8 cellular contexts compared by ENCODE assay signal in genomic region chr3:129441782-129442181, GRCh38. TPM values are rescaled to one million over a fixed set of nuclear protein-coding genes. Genes with fewer than 3 reads are reported as not detected.
DNase-seq lines count a peak whose midpoint lies in the region; ATAC-seq and FAIRE-seq lines count a peak whose summit lies in the region.

No MANE protein-coding gene starts in this region.

- H3K27ac Mint-ChIP-seq in T-helper 1 cell treated with Interleukin-12 subunit alpha and Interleukin-12 subunit beta and Interleukin-4 antibody, amounts not matched to agents 30 μg/mL and 1 μg/mL, for 36 hours = peak overlapping the region; percentile 98
- H3K27ac Mint-ChIP-seq in T-cell = peak overlapping the region; percentile 94 to 96

- H3K4me3 ChIP-seq in skeletal muscle cell (ENCODE audit: low read depth, low read length) (peak overlapping the region; percentile 24), small intestine (ENCODE audit: low read depth in 1 of 2, low read length in 2 of 2) (no peak overlapping the region)

- DNase-seq in T-helper 1 cell (no peak), T-cell (no peak), fibroblast of peridontal ligament (ENCODE audit: extremely low read depth) (peak; percentile 79), skeletal muscle cell (ENCODE audit: low read depth) (no peak), mucosa of gallbladder (ENCODE audit: low spot score) (no peak), small intestine (no peak)

- H3K4me3 Mint-ChIP-seq in T-helper 1 cell treated with Interleukin-12 subunit alpha and Interleukin-12 subunit beta and Interleukin-4 antibody, amounts not matched to agents 30 μg/mL and 1 μg/mL, for 36 hours = peak overlapping the region; percentile 95
- peak overlapping the region; percentile 83 to 92 (median 85) for H3K4me3 Mint-ChIP-seq in T-cell

- H3K9me3 Mint-ChIP-seq in T-helper 1 cell treated with Interleukin-12 subunit alpha and Interleukin-12 subunit beta and Interleukin-4 antibody, amounts not matched to agents 30 μg/mL and 1 μg/mL, for 36 hours = no peaks in the 10 kb centered on the region
- no peaks in the 10 kb centered on the region for H3K9me3 Mint-ChIP-seq in T-cell

- H3K9me3 ChIP-seq in small intestine (ENCODE audit: control insufficient read depth, low read depth) = no peaks in the 10 kb centered on the region

- H3K36me3 Mint-ChIP-seq in T-helper 1 cell treated with Interleukin-12 subunit alpha and Interleukin-12 subunit beta and Interleukin-4 antibody, amounts not matched to agents 30 μg/mL and 1 μg/mL, for 36 hours (ENCODE audit: low read depth) = peaks cover 24% of the 10 kb centered on the region
- H3K36me3 Mint-ChIP-seq in T-cell = peaks cover 10% of the 10 kb centered on the region

- peaks cover 48% of the 10 kb centered on the region for H3K4me1 Mint-ChIP-seq in T-helper 1 cell treated with Interleukin-12 subunit alpha and Interleukin-12 subunit beta and Interleukin-4 antibody, amounts not matched to agents 30 μg/mL and 1 μg/mL, for 36 hours (ENCODE audit: low read depth)
- peaks cover 55 to 67% (median 55%) of the 10 kb centered on the region in 3 donors for H3K4me1 Mint-ChIP-seq in T-cell

- ATAC-seq in T-cell (replicated peaks in 1 of 4) (no peak), HG02610 (IDR thresholded peaks at IDR 0.05; ENCODE audit: unreplicated experiment) (no peak)

- POLR2A ChIA-PET in T-cell (lab: Charles Lee) = interaction anchor here (0.6 to 0.7 kb wide), 3 partner anchors 13 to 387 kb away, joined by 4 to 8 read pairs (median 6); no protein-coding TSS in a partner anchor

- H3K36me3 ChIP-seq in small intestine (ENCODE audit: control insufficient read depth in 2 of 2, insufficient read depth in 2 of 2, low read length in 2 of 2) = peaks cover 4 to 5% of the 10 kb centered on the region in 2 donors

- CTCF ChIA-PET in T-cell (lab: Charles Lee) = interaction anchor here in 1 of 2 donors (0.6 kb wide), 3 partner anchors 48 to 833 kb away, joined by 3 read pairs; no protein-coding TSS in a partner anchor

- H3K27me3 ChIP-seq in small intestine (ENCODE audit: control insufficient read depth in 2 of 2, insufficient read depth in 2 of 2, low read length in 2 of 2) = no peaks in the 10 kb centered on the region

- peak overlapping the region in 1 of 2 donors; percentile 3 for H3K27ac ChIP-seq in small intestine (ENCODE audit: low read depth in 1 of 2, low read length in 1 of 2)

- no peak for FAIRE-seq in small intestine (lab: Jason Lieb, UNC)

- H3K27me3 Mint-ChIP-seq in T-helper 1 cell treated with Interleukin-12 subunit alpha and Interleukin-12 subunit beta and Interleukin-4 antibody, amounts not matched to agents 30 μg/mL and 1 μg/mL, for 36 hours (ENCODE audit: low read depth) = no peaks in the 10 kb centered on the region
- H3K27me3 Mint-ChIP-seq in T-cell = no peaks in the 10 kb centered on the region

- WGBS in small intestine, 3 donors = 38 to 69% (median 61%) methylated on average over 4 of the region's 4 CpGs

- peaks cover 3 to 6% of the 10 kb centered on the region in 2 donors for H3K4me1 ChIP-seq in small intestine (ENCODE audit: control insufficient read depth in 2 of 2, insufficient read depth in 1 of 2, low read depth in 1 of 2, low read length in 1 of 2)

RNA-seq across cellular contexts. Expression of gene IFT122, which starts 1.8 kb away (rescaled TPM):
- total RNA-seq in T-cell (10 to 100 TPM; 15.0 to 23.9 (median 18.1) TPM), mucosa of gallbladder (28.6 TPM)
- 1 to 10 TPM; 5.1 to 9.7 (median 8.4) TPM for polyA plus RNA-seq in small intestine

RNA-seq across cellular contexts. Expression of gene MBD4, which starts 2.0 kb away (rescaled TPM):
- total RNA-seq in T-cell (10 to 100 TPM; 43.1 to 59.4 (median 45.2) TPM), mucosa of gallbladder (34.9 TPM)
- polyA plus RNA-seq in small intestine = 10 to 100 TPM; 17.0 to 27.1 (median 17.9) TPM

RNA-seq across cellular contexts. Expression of gene EFCAB12, which starts 13.3 kb away (rescaled TPM):
- total RNA-seq in T-cell (1 to 10 TPM; 1.2 to 2.7 (median 2.2) TPM), mucosa of gallbladder (4.9 TPM)
- polyA plus RNA-seq in small intestine = under 1 TPM; 0.04 to 0.67 (median 0.27) TPM
